Comparison of ENCODE assay signal across 7 cellular contexts in genomic region chr3:184560531-184560930, GRCh38. TPM values are rescaled to one million over a fixed set of nuclear protein-coding genes. Genes with fewer than 3 reads are reported as not detected.
DNase-seq lines count a peak whose midpoint lies in the region; ATAC-seq and TF ChIP-seq lines count a peak whose summit lies in the region.

No MANE protein-coding gene starts in this region.

- H3K27me3 Mint-ChIP-seq in GM23338 (ENCODE audit: insufficient read depth, low read depth, poor library complexity), result peaks cover 82% of the 10 kb centered on the region
- H3K27me3 Mint-ChIP-seq in activated B cell treated with CpG ODN at 0.5 μM for 24 hours, result peaks cover 47% of the 10 kb centered on the region

- H3K9me2 ChIP-seq in GM23338 (ENCODE audit: insufficient read depth), result no peaks in the 10 kb centered on the region
- no peaks in the 10 kb centered on the region for H3K9me2 ChIP-seq in hepatocyte (replicated peaks; ENCODE audit: insufficient read depth)

- H3K27ac ChIP-seq in GM23338 (ENCODE audit: low read depth), result no peak overlapping the region
- no peak overlapping the region for H3K27ac ChIP-seq in hepatocyte
- no peak overlapping the region for H3K27ac ChIP-seq in skeletal muscle tissue (ENCODE audit: low read depth, low read length)

- H3K9me3 Mint-ChIP-seq in GM23338 (no peaks in the 10 kb centered on the region), activated B cell treated with CpG ODN at 0.5 μM for 24 hours (no peaks in the 10 kb centered on the region)

- H3K9ac ChIP-seq in skeletal muscle tissue (ENCODE audit: low read depth in 1 of 3, low read length in 3 of 3), result peak overlapping the region; percentile 14 to 70 (median 34)

- H3K4me3 Mint-ChIP-seq in GM23338 (no peak overlapping the region; the same call in 2 of the 3 replicates), activated B cell treated with CpG ODN at 0.5 μM for 24 hours (peak overlapping the region; percentile 77)

- H3K36me3 ChIP-seq in GM23338 (ENCODE audit: insufficient read depth), result no peaks in the 10 kb centered on the region
- H3K36me3 ChIP-seq in hepatocyte (replicated peaks; ENCODE audit: insufficient read depth, low read depth), result no peaks in the 10 kb centered on the region
- H3K36me3 ChIP-seq in skeletal muscle tissue (ENCODE audit: control insufficient read depth in 3 of 3, insufficient read depth in 3 of 3, low read length in 3 of 3), result no peaks in the 10 kb centered on the region

- peaks cover 80% of the 10 kb centered on the region for H3K27me3 ChIP-seq in GM23338 (ENCODE audit: insufficient read depth)
- no peaks in the 10 kb centered on the region for H3K27me3 ChIP-seq in hepatocyte
- peaks cover 28 to 47% (median 43%) of the 10 kb centered on the region in 3 donors for H3K27me3 ChIP-seq in skeletal muscle tissue (ENCODE audit: control insufficient read depth in 3 of 3, insufficient read depth in 3 of 3, low read length in 3 of 3)

- peaks cover 54% of the 10 kb centered on the region for H3K4me1 ChIP-seq in GM23338 (ENCODE audit: insufficient read depth)
- peaks cover 16% of the 10 kb centered on the region for H3K4me1 ChIP-seq in hepatocyte (ENCODE audit: insufficient read depth)
- H3K4me1 ChIP-seq in skeletal muscle tissue (ENCODE audit: control insufficient read depth in 3 of 3, insufficient read depth in 3 of 3, low read length in 3 of 3), result peaks cover 10 to 23% (median 22%) of the 10 kb centered on the region in 3 donors

- no peaks in the 10 kb centered on the region for H3K79me2 ChIP-seq in GM23338 (replicated peaks; ENCODE audit: insufficient read depth)
- H3K79me2 ChIP-seq in hepatocyte, result peaks cover 37% of the 10 kb centered on the region

- TF ChIP-seq CTCF in GM23338 (conservative IDR thresholded peaks at IDR 0.05; ENCODE audit: low read depth in 2 of 2) (no peak), activated B cell treated with CpG ODN at 0.5 μM for 24 hours (IDR thresholded peaks at IDR 0.05) (no peak), hepatocyte (IDR thresholded peaks at IDR 0.05; ENCODE audit: poor library complexity) (no peak)

- H3K36me3 Mint-ChIP-seq in GM23338 (ENCODE audit: low read depth) (no peaks in the 10 kb centered on the region), activated B cell treated with CpG ODN at 0.5 μM for 24 hours (ENCODE audit: low read depth) (no peaks in the 10 kb centered on the region)

- H2AFZ ChIP-seq in GM23338 (no peak overlapping the region), hepatocyte (no peak overlapping the region)

- WGBS in hepatocyte (ENCODE audit: low lambda C conversion rate, missing lambda C conversion rate), result 61% methylated on average over 3 of the region's 3 CpGs

- intact Hi-C loops in activated B cell treated with CpG ODN at 0.5 μM for 24 hours (cut with micrococcal nuclease), result no loop called here

- H3K9me3 ChIP-seq in hepatocyte (ENCODE audit: low read depth) (no peaks in the 10 kb centered on the region), skeletal muscle tissue (ENCODE audit: control insufficient read depth in 3 of 3, low read length in 3 of 3) (no peaks in the 10 kb centered on the region)

- H3K4me2 ChIP-seq in GM23338 (peak overlapping the region; percentile 76), hepatocyte (peak overlapping the region; percentile 73)

- in situ Hi-C loops in G401 (cut with HindIII; ENCODE audit: low sequenced_read_pairs), result no loop called here

- 0 out of 2 replicates have a peak, but pooled peaks cover 3% of the 10 kb centered on the region for H3F3A ChIP-seq in GM23338 (replicated peaks; ENCODE audit: low read depth)

- H3K27ac Mint-ChIP-seq in GM23338 (no peak overlapping the region), activated B cell treated with CpG ODN at 0.5 μM for 24 hours (no peak overlapping the region)

- H3K4me1 Mint-ChIP-seq in GM23338 (peaks cover 63% of the 10 kb centered on the region), activated B cell treated with CpG ODN at 0.5 μM for 24 hours (peaks cover 15% of the 10 kb centered on the region)

- H3K4me3 ChIP-seq in GM23338 (0 out of 2 replicates have a peak overlapping the region, but pooled peaks have one; percentile 43), hepatocyte (no peak overlapping the region), skeletal muscle tissue (ENCODE audit: low read length in 3 of 3) (peak overlapping the region; percentile 70 to 71 (median 70))

- CTCF ChIA-PET in activated B cell treated with CpG ODN at 0.5 μM for 24 hours (lab: Charles Lee), result interaction anchor here (0.6 to 1.8 kb wide), 23 partner anchors 12 to 748 kb away, joined by 3 to 8 read pairs (median 4); partner anchors contain the start of gene VPS8

- POLR2A ChIA-PET in activated B cell treated with CpG ODN at 0.5 μM for 24 hours (lab: Charles Lee), result interaction anchor here (1.0 to 1.9 kb wide), 5 partner anchors 129 to 252 kb away, joined by 4 to 12 read pairs (median 6); partner anchors contain the start of gene VPS8

- no peak for DNase-seq in GM23338 (ENCODE audit: low spot score)
- no peak for DNase-seq in activated B cell treated with CpG ODN at 0.5 μM for 24 hours
- no peak for DNase-seq in hepatocyte (ENCODE audit: low spot score)
- no peak for DNase-seq in EL
- DNase-seq in NCI-H1694 treated with DMSO at 0.1 percent for 48 hours (lab: John Stamatoyannopoulos, UW), result no peak
- DNase-seq in G401 (ENCODE audit: low spot score), result no peak

- H4K20me1 ChIP-seq in GM23338 (replicated peaks; ENCODE audit: insufficient read depth) (peaks cover 19% of the 10 kb centered on the region), hepatocyte (ENCODE audit: insufficient read depth, poor library complexity, severe bottlenecking) (peaks cover 27% of the 10 kb centered on the region)

- ATAC-seq in GM23338 (no peak), activated B cell treated with CpG ODN at 0.5 μM for 24 hours (ENCODE audit: low read depth) (no peak)

TF ChIP-seq in GM23338, 12 proteins besides CTCF, POLR2A, EP300 and RAD21:
- no peak for TF ChIP-seq NANOG (IDR thresholded peaks at IDR 0.05; ENCODE audit: borderline replicate concordance)
- no peak for TF ChIP-seq STAT1 (IDR thresholded peaks at IDR 0.05; ENCODE audit: unreplicated experiment)
- TF ChIP-seq POLR2AphosphoS5 (IDR thresholded peaks at IDR 0.05; ENCODE audit: low read depth), result no peak
- TF ChIP-seq ZNF331 (CRISPR knock-in tag; IDR thresholded peaks at IDR 0.05; ENCODE audit: low read depth), result no peak
- no peak for TF ChIP-seq REST (IDR thresholded peaks at IDR 0.05; ENCODE audit: unreplicated experiment)
- TF ChIP-seq ZNF114 (CRISPR knock-in tag; IDR thresholded peaks at IDR 0.05), result no peak
- TF ChIP-seq ETS1 (IDR thresholded peaks at IDR 0.05), result no peak
- TF ChIP-seq EZH2phosphoT487 (IDR thresholded peaks at IDR 0.05; ENCODE audit: unreplicated experiment), result no peak

RNA-seq across cellular contexts. Expression of gene EPHB3, which starts 1.1 kb away (rescaled TPM):
- 1.0 and 2.0 TPM in 2 replicates for total RNA-seq in GM23338 (2014; rRNA removed; shearing (Covaris generic))
- 0.54 and 0.57 TPM in 2 replicates for polyA plus RNA-seq in GM23338 (2016; fragmentation: Nextera tagmentation; extraction: Ambion mirVana)
- 0.05 and 0.07 TPM in 2 replicates for total RNA-seq in activated B cell treated with CpG ODN at 0.5 μM for 24 hours
- 5.2 and 11.0 TPM in 2 replicates for total RNA-seq in hepatocyte
- 21.2 and 22.0 TPM in 2 replicates for polyA plus RNA-seq in hepatocyte
- total RNA-seq in skeletal muscle tissue, result 27.7 TPM
- total RNA-seq in G401 (2014; rRNA removed; shearing (Covaris generic)), result 2.8 and 3.9 TPM in 2 replicates
